35 cellular contexts compared by ENCODE assay signal in the genomic region with DNA sequence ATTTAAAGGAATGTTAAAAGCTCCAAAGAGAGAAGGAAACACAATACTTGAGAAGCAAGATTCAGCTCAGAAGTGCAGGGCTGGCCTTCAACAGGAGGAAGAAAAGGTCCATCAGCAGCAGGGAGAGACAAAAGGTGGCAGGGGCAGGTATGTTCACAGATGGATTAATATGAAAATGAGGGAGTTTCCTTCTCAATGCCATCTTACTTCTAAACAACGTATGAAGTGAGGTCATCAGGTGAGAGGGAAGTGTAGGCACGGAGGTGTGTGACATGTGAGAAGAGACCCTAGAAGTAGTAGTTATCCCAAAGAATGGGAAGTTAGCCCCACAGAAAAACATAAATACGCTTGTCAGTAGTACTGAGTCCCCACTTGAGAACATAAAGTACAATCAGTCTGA.
"Had no signal": no experiment of that assay in that cellular context is flagged by ENCODE, and none has a peak within 500 bp of the region (broad histone marks: within the 10 kb centered on the region; RNA-seq: fewer than 3 reads in every experiment).

No MANE protein-coding gene starts in this region.

- H3K4me1 Mint-ChIP-seq: activated CD4-positive, alpha-beta T cell treated with anti-CD3 and anti-CD28 coated beads, Interleukin-2, amount 10 ng/mL, durations not matched to agents 24 days and 14 days; activated naive CD8-positive, alpha-beta T cell treated with anti-CD3 and anti-CD28 coated beads for 36 hours; activated T-helper 17 cell treated with anti-CD3 and anti-CD28 coated beads, Interleukin-2, amount 50 U/mL, for 72 hours had no signal

- H3K9me3 ChIP-seq: adrenal gland, body of pancreas, breast epithelium had no signal

- H3K4me3 ChIP-seq: adrenal gland, body of pancreas, breast epithelium had no signal

- H3K27me3 ChIP-seq: adrenal gland, body of pancreas, brain microvascular endothelial cell, breast epithelium had no signal

- H3K4me3 Mint-ChIP-seq: activated B cell treated with CpG ODN at 0.5 μM for 24 hours; activated CD4-positive, alpha-beta memory T cell treated with anti-CD3 and anti-CD28 coated beads for 36 hours; activated CD4-positive, alpha-beta T cell treated with anti-CD3 and anti-CD28 coated beads, Interleukin-2, amount 10 ng/mL, durations not matched to agents 24 days and 14 days; activated CD8-positive, alpha-beta T cell treated with anti-CD3 and anti-CD28 coated beads for 36 hours; activated naive CD4-positive, alpha-beta T cell treated with anti-CD3 and anti-CD28 coated beads for 36 hours; activated naive CD8-positive, alpha-beta T cell treated with anti-CD3 and anti-CD28 coated beads for 36 hours; activated T-cell treated with anti-CD3 and anti-CD28 coated beads, Interleukin-2, amount 50 U/mL, for 4 hours; activated T-cell treated with anti-CD3 and anti-CD28 coated beads, Interleukin-2, amount 50 U/mL, for 72 hours; activated T-helper 1 cell treated with anti-CD3 and anti-CD28 coated beads, Interleukin-12 subunit alpha, Interleukin-12 subunit beta, Interleukin-2, Interleukin-4 antibody, amounts not matched to agents 30 ng/mL and 10 ng/mL and 1 ng/mL, durations not matched to agents 14 hours and 24 hours and 36 hours; activated T-helper 17 cell treated with anti-CD3 and anti-CD28 coated beads, Interleukin-2, amount 50 U/mL, for 72 hours; T-helper 1 cell treated with Interleukin-12 subunit alpha and Interleukin-12 subunit beta and Interleukin-4 antibody, amounts not matched to agents 30 μg/mL and 1 μg/mL, for 36 hours; T-helper 2 cell treated with Interferon-gamma antibody and Interleukin-4, amounts not matched to agents 5 μg/mL and 100 μg/mL, for 36 hours had no signal

- H3K27ac Mint-ChIP-seq: activated B cell treated with CpG ODN at 0.5 μM for 24 hours; activated CD4-positive, alpha-beta memory T cell treated with anti-CD3 and anti-CD28 coated beads for 36 hours; activated CD4-positive, alpha-beta T cell treated with anti-CD3 and anti-CD28 coated beads, Interleukin-2, amount 10 ng/mL, durations not matched to agents 24 days and 14 days; activated CD8-positive, alpha-beta T cell treated with anti-CD3 and anti-CD28 coated beads for 36 hours; activated naive CD4-positive, alpha-beta T cell treated with anti-CD3 and anti-CD28 coated beads for 36 hours; activated naive CD4-positive, alpha-beta T cell treated with anti-CD3 and anti-CD28 coated beads, Interleukin-2, amount 50 U/mL, for 72 hours; activated naive CD8-positive, alpha-beta T cell treated with anti-CD3 and anti-CD28 coated beads for 36 hours; activated T-helper 1 cell treated with anti-CD3 and anti-CD28 coated beads, Interleukin-12 subunit alpha, Interleukin-12 subunit beta, Interleukin-2, Interleukin-4 antibody, amounts not matched to agents 30 ng/mL and 10 ng/mL and 1 ng/mL, durations not matched to agents 14 hours and 24 hours and 36 hours; activated T-helper 17 cell treated with anti-CD3 and anti-CD28 coated beads, Interleukin-2, amount 50 U/mL, for 72 hours; T-helper 1 cell treated with Interleukin-12 subunit alpha and Interleukin-12 subunit beta and Interleukin-4 antibody, amounts not matched to agents 30 μg/mL and 1 μg/mL, for 36 hours; T-helper 2 cell treated with Interferon-gamma antibody and Interleukin-4, amounts not matched to agents 5 μg/mL and 100 μg/mL, for 36 hours had no signal

- H3K27me3 Mint-ChIP-seq: activated B cell treated with CpG ODN at 0.5 μM for 24 hours; activated CD4-positive, alpha-beta memory T cell treated with anti-CD3 and anti-CD28 coated beads for 36 hours; activated CD4-positive, alpha-beta T cell treated with anti-CD3 and anti-CD28 coated beads, Interleukin-2, amount 10 ng/mL, durations not matched to agents 24 days and 14 days; activated CD8-positive, alpha-beta T cell treated with anti-CD3 and anti-CD28 coated beads for 36 hours; activated naive CD8-positive, alpha-beta T cell treated with anti-CD3 and anti-CD28 coated beads for 36 hours; activated T-helper 17 cell treated with anti-CD3 and anti-CD28 coated beads, Interleukin-2, amount 50 U/mL, for 72 hours had no signal

- ATAC-seq: activated CD8-positive, alpha-beta T cell treated with anti-CD3 and anti-CD28 coated beads for 36 hours; activated naive CD4-positive, alpha-beta T cell treated with anti-CD3 and anti-CD28 coated beads, Interleukin-2, amount 50 U/mL, for 72 hours; activated T-cell treated with anti-CD3 and anti-CD28 coated beads, Interleukin-2, amount 50 U/mL, for 4 hours; activated T-cell treated with anti-CD3 and anti-CD28 coated beads, Interleukin-2, amount 50 U/mL, for 72 hours; activated T-helper 17 cell treated with anti-CD3 and anti-CD28 coated beads, Interleukin-2, amount 50 U/mL, for 72 hours; body of pancreas had no signal

- H3K4me1 ChIP-seq: adrenal gland, body of pancreas, breast epithelium had no signal

- DNase-seq: activated B cell treated with CpG ODN at 0.5 μM for 24 hours; activated CD4-positive, alpha-beta memory T cell treated with anti-CD3 and anti-CD28 coated beads for 36 hours; activated CD4-positive, alpha-beta T cell treated with anti-CD3 and anti-CD28 coated beads for 4 hours; activated CD4-positive, alpha-beta T cell treated with anti-CD3 and anti-CD28 coated beads, Interleukin-2, amount 10 ng/mL, durations not matched to agents 24 days and 14 days; activated CD4-positive, alpha-beta T cell treated with anti-CD3 and anti-CD28 coated beads, Interleukin-2, amount 50 U/mL, for 1 hour; activated CD4-positive, alpha-beta T cell treated with anti-CD3 and anti-CD28 coated beads, Interleukin-2, amount 50 U/mL, for 4 hours; activated CD4-positive, CD25-positive, alpha-beta regulatory T cell treated with anti-CD3 and anti-CD28 coated beads, Interleukin-2, amount 50 U/mL, for 72 hours; activated CD8-positive, alpha-beta memory T cell treated with anti-CD3 and anti-CD28 coated beads, Interleukin-2, amount 50 U/mL, for 4 hours; activated CD8-positive, alpha-beta T cell treated with anti-CD3 and anti-CD28 coated beads for 36 hours; activated effector memory CD4-positive, alpha-beta T cell treated with anti-CD3 and anti-CD28 coated beads, Interleukin-2, amount 50 U/mL, for 16 hours; activated gamma-delta T cell treated with Interleukin-2 at 50 U/mL for 16 hours; activated naive CD4-positive, alpha-beta T cell; activated naive CD4-positive, alpha-beta T cell treated with anti-CD3 and anti-CD28 coated beads for 36 hours; activated naive CD4-positive, alpha-beta T cell treated with anti-CD3 and anti-CD28 coated beads, Interleukin-2, amount 50 U/mL, for 16 hours; activated naive CD8-positive, alpha-beta T cell treated with anti-CD3 and anti-CD28 coated beads for 36 hours; activated T-cell treated with anti-CD3 and anti-CD28 coated beads for 4 hours; activated T-cell treated with anti-CD3 and anti-CD28 coated beads, Interleukin-2, amount 50 U/mL, for 1 hour; activated T-cell treated with anti-CD3 and anti-CD28 coated beads, Interleukin-2, amount 50 U/mL, for 4 hours; activated T-cell treated with anti-CD3 and anti-CD28 coated beads, Interleukin-2, amount 50 U/mL, for 72 hours; adrenal gland; amniotic stem cell; aorta; body of pancreas; brain microvascular endothelial cell; central memory CD4-positive, alpha-beta T cell; T-helper 1 cell; T-helper 2 cell; T-helper 9 cell had no signal

- H3K27ac ChIP-seq: adrenal gland, body of pancreas, brain microvascular endothelial cell, breast epithelium, VCaP had no signal

- H3K36me3 ChIP-seq: adrenal gland, brain microvascular endothelial cell, breast epithelium had no signal

- H3K36me3 Mint-ChIP-seq: activated CD4-positive, alpha-beta memory T cell treated with anti-CD3 and anti-CD28 coated beads for 36 hours; activated naive CD4-positive, alpha-beta T cell treated with anti-CD3 and anti-CD28 coated beads, Interleukin-2, amount 50 U/mL, for 72 hours; activated naive CD8-positive, alpha-beta T cell treated with anti-CD3 and anti-CD28 coated beads for 36 hours had no signal

- H3K9me3 Mint-ChIP-seq: activated B cell treated with CpG ODN at 0.5 μM for 24 hours; activated CD4-positive, alpha-beta memory T cell treated with anti-CD3 and anti-CD28 coated beads for 36 hours; activated CD4-positive, alpha-beta T cell treated with anti-CD3 and anti-CD28 coated beads, Interleukin-2, amount 10 ng/mL, durations not matched to agents 24 days and 14 days; activated CD8-positive, alpha-beta T cell treated with anti-CD3 and anti-CD28 coated beads for 36 hours; activated naive CD4-positive, alpha-beta T cell treated with anti-CD3 and anti-CD28 coated beads for 36 hours; activated naive CD4-positive, alpha-beta T cell treated with anti-CD3 and anti-CD28 coated beads, Interleukin-2, amount 50 U/mL, for 72 hours; activated naive CD8-positive, alpha-beta T cell treated with anti-CD3 and anti-CD28 coated beads for 36 hours; activated T-cell treated with anti-CD3 and anti-CD28 coated beads, Interleukin-2, amount 50 U/mL, for 4 hours; activated T-cell treated with anti-CD3 and anti-CD28 coated beads, Interleukin-2, amount 50 U/mL, for 72 hours; activated T-helper 1 cell treated with anti-CD3 and anti-CD28 coated beads, Interleukin-12 subunit alpha, Interleukin-12 subunit beta, Interleukin-2, Interleukin-4 antibody, amounts not matched to agents 30 ng/mL and 10 ng/mL and 1 ng/mL, durations not matched to agents 14 hours and 24 hours and 36 hours; activated T-helper 17 cell treated with anti-CD3 and anti-CD28 coated beads, Interleukin-2, amount 50 U/mL, for 72 hours; T-helper 1 cell treated with Interleukin-12 subunit alpha and Interleukin-12 subunit beta and Interleukin-4 antibody, amounts not matched to agents 30 μg/mL and 1 μg/mL, for 36 hours; T-helper 2 cell treated with Interferon-gamma antibody and Interleukin-4, amounts not matched to agents 5 μg/mL and 100 μg/mL, for 36 hours had no signal
